20 cellular contexts compared by ENCODE assay signal in the genomic region with DNA sequence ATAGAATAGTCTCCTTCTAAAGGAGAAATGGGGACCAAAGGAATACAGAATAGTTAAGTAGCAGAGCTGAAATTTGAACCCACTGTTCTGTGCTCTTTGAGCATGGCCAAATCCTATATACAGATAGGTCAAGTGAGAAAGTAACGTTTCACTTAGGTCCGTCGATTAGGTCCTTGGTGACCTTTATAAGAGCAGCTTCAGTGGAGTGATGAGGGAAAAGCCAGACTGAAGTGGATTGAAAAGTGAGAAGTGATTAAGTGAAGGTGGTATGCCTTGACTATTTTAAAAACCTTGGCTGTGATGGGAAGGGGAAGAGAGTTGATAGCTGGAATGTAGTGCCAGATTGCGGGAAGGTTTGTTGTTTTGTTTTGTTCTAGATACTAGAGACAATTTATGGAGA.
"Had no signal": no experiment of that assay in that cellular context is flagged by ENCODE, and none has a peak within 500 bp of the region (broad histone marks: within the 10 kb centered on the region; RNA-seq: fewer than 3 reads in every experiment).

No MANE protein-coding gene starts in this region.

- DNase-seq: effector CD8-positive, alpha-beta T cell; foreskin melanocyte; immature natural killer cell; mesendoderm; naive B cell; occipital lobe; pancreas; spleen; stimulated activated CD4-positive, alpha-beta T cell treated with anti-CD3 and anti-CD28 coated beads, Interleukin-15, amount 100 ng/mL, for 24 hours; stimulated activated CD4-positive, alpha-beta T cell treated with anti-CD3 and anti-CD28 coated beads, Interleukin-1b, Interleukin-23, amount 100 ng/mL, for 48 hours; stimulated activated CD4-positive, alpha-beta T cell treated with anti-CD3 and anti-CD28 coated beads, Interleukin-4, amount 100 ng/mL, for 24 hours; stimulated activated naive B cell treated with anti-CD40 and anti-IgM and Interleukin-4, amounts not matched to agents 10 μg/mL and 1 μg/mL and 100 μg/mL, for 72 hours; stimulated activated naive CD8-positive, alpha-beta T cell treated with anti-CD3 and anti-CD28 coated beads, Interleukin-15, amount 100 ng/mL, for 72 hours; testis had no signal

- H3K4me3 ChIP-seq: coronary artery, pancreas, spleen, testis, tibial nerve had no signal

- H3K27ac ChIP-seq: coronary artery, pancreas, spleen, testis, tibial nerve had no signal

- FAIRE-seq: keratinocyte, pancreas had no signal

- H3K9me3 Mint-ChIP-seq: immature natural killer cell; nephron; stimulated activated naive CD8-positive, alpha-beta T cell treated with anti-CD3 and anti-CD28 coated beads, Interleukin-15, amount 100 ng/mL, for 72 hours had no signal

- H3K4me1 ChIP-seq: pancreas, spleen, testis, tibial nerve had no signal

- H3K4me3 Mint-ChIP-seq: immature natural killer cell; naive B cell; nephron; stimulated activated naive B cell treated with anti-CD40 and anti-IgM and Interleukin-4, amounts not matched to agents 10 μg/mL and 1 μg/mL and 100 μg/mL, for 72 hours; stimulated activated naive CD8-positive, alpha-beta T cell treated with anti-CD3 and anti-CD28 coated beads, Interleukin-15, amount 100 ng/mL, for 72 hours had no signal

- H3K9me3 ChIP-seq: pancreas, spleen, testis, tibial nerve had no signal

- H3K27ac Mint-ChIP-seq: nephron; progenitor cell of endocrine pancreas; stimulated activated naive B cell treated with anti-CD40 and anti-IgM and Interleukin-4, amounts not matched to agents 10 μg/mL and 1 μg/mL and 100 μg/mL, for 72 hours; stimulated activated naive CD8-positive, alpha-beta T cell treated with anti-CD3 and anti-CD28 coated beads, Interleukin-15, amount 100 ng/mL, for 72 hours had no signal

- H3K27me3 Mint-ChIP-seq: naive B cell; progenitor cell of endocrine pancreas; stimulated activated naive B cell treated with anti-CD40 and anti-IgM and Interleukin-4, amounts not matched to agents 10 μg/mL and 1 μg/mL and 100 μg/mL, for 72 hours; stimulated activated naive CD8-positive, alpha-beta T cell treated with anti-CD3 and anti-CD28 coated beads, Interleukin-15, amount 100 ng/mL, for 72 hours had no signal

- ATAC-seq: pancreas; sciatic nerve; stimulated activated naive B cell treated with anti-CD40 and anti-IgM and Interleukin-4, amounts not matched to agents 10 μg/mL and 1 μg/mL and 100 μg/mL, for 72 hours; stimulated activated naive CD8-positive, alpha-beta T cell treated with anti-CD3 and anti-CD28 coated beads, Interleukin-15, amount 100 ng/mL, for 72 hours had no signal

- H3K4me1 Mint-ChIP-seq: nephron; stimulated activated naive CD8-positive, alpha-beta T cell treated with anti-CD3 and anti-CD28 coated beads, Interleukin-15, amount 100 ng/mL, for 72 hours had no signal

- H3K27me3 ChIP-seq: pancreas, spleen, testis, tibial nerve had no signal
